Comparison of ENCODE assay signal across 1 cellular context in the genomic region with DNA sequence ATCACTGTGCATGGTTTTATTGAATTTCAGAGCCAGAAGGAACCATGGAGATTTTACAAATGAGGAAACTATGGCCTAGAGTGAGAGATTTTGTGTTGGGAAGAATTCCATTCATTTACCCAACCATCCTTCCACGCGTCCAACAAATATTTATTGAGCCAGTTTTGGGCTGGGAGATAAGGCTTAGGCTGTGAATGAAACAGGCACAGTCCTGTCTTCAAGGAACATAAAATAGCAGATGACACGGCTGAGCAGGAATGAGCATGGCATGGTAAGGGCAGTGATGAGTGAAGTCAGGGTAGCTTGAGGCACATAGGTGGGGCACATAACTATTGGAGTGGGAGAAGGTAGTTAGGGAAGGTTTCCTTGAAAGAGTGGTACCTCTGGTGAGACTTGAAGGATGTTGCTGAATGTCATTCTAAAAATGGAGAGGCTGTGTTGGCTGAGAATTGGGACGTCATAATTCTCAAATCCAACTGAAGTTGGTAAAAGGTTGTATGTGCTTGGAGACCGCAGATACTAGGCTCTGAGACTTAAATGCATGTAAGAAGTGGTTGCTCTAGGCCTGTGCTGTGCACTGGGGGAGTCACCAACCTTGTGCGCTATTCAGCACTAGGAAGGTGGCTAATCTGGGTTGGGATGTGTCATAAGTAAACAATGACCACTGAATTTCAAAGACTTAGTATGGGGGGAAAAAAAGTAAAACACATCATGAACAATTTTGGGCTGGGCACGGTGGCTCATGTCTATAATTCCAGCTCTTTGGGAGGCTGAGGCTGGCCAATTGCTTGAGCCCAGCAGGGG.
TF ChIP-seq lines count a peak whose summit lies in the region.

No MANE protein-coding gene starts in this region.

TF ChIP-seq in endothelial cell of umbilical vein, 7 proteins besides CTCF, POLR2A, EP300 and RAD21 (continued from another document):
- TF ChIP-seq POLR2AphosphoS5 (IDR thresholded peaks at IDR 0.05; ENCODE audit: insufficient read depth, low read depth, low read length), result no peak
- no peak for TF ChIP-seq EZH2 (IDR thresholded peaks at IDR 0.05; ENCODE audit: borderline replicate concordance, low read depth, low read length, severe bottlenecking)
- TF ChIP-seq MYC (IDR thresholded peaks at IDR 0.05; ENCODE audit: low read depth, low read length), result no peak
